In the genomic region with DNA sequence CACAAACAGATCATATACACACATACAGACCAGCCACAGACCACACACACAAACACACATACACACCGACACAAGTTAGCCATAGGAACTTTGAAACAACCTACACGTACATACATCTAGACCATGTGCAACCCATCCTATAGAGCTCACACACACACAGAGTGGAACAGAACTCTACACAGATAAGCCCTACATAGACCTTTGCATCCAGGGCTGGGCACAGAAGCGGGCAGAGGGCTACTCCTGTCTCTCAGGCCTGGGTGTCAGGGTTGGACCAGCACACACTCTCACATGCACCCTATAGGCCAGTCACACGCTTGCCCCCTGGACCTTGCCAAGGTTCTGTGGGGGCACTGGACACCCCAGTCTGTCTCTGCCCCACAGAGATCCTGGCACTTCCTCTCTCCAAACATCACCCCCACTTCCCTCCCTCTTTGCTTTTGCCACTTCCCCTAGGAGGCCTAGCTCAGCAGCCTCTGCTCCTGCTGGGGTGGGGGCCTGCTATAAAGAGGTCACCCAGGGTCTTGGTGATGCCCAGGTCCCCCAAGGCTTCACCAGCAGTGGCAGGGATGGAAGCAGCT, we compare ENCODE assay signal across 7 cellular contexts. TPM values are rescaled to one million over a fixed set of nuclear protein-coding genes. Genes with fewer than 3 reads are reported as not detected.
DNase-seq lines count a peak whose midpoint lies in the region; ATAC-seq and TF ChIP-seq lines count a peak whose summit lies in the region.

No MANE protein-coding gene starts in this region.

- H3K36me3 ChIP-seq in HCT116 (ENCODE audit: control insufficient read depth in 1 of 2, insufficient read depth in 2 of 2, low read length in 2 of 2) (no peaks in the 10 kb centered on the region), RWPE2 (ENCODE audit: low read depth) (no peaks in the 10 kb centered on the region), subcutaneous abdominal adipose tissue (ENCODE audit: control insufficient read depth in 5 of 5, insufficient read depth in 5 of 5, low read length in 5 of 5) (no peaks in the 10 kb centered on the region)

- H3K9ac ChIP-seq in HCT116 (ENCODE audit: low read length) (peak overlapping the region; percentile 54), subcutaneous abdominal adipose tissue (ENCODE audit: low read length in 5 of 5) (peak overlapping the region; percentile 0 to 75 (median 66))

- RAD21 ChIA-PET in HCT116 (lab: Charles Lee; ENCODE audit: low non-redundant PET in 1 of 2, low total read pairs in 2 of 2, uncharacterized antibody in 2 of 2, unreplicated experiment in 2 of 2) = no interaction called here

- H3K9me3 ChIP-seq in HCT116 (ENCODE audit: control insufficient read depth in 1 of 2, insufficient read depth in 1 of 2, low read depth in 1 of 2, low read length in 2 of 2) (no peaks in the 10 kb centered on the region), RWPE2 (ENCODE audit: severe bottlenecking) (no peaks in the 10 kb centered on the region), subcutaneous abdominal adipose tissue (ENCODE audit: control insufficient read depth in 5 of 5, low read length in 5 of 5) (no peaks in the 10 kb centered on the region)

- no peaks in the 10 kb centered on the region for H3K27me3 ChIP-seq in HCT116 (ENCODE audit: insufficient read depth, low read length)
- no peaks in the 10 kb centered on the region for H3K27me3 ChIP-seq in RWPE2 (ENCODE audit: insufficient read depth, poor library complexity, severe bottlenecking)
- H3K27me3 ChIP-seq in subcutaneous abdominal adipose tissue (ENCODE audit: control insufficient read depth in 5 of 5, insufficient read depth in 4 of 5, low read length in 5 of 5) = no peaks in the 10 kb centered on the region

- no peaks in the 10 kb centered on the region for H4K20me1 ChIP-seq in HCT116 (ENCODE audit: insufficient read depth)

- H3K4me2 ChIP-seq in HCT116 (ENCODE audit: low read length) = peak overlapping the region; percentile 61

- DNase-seq in HCT116 (ENCODE audit: low read depth, low spot score) = no peak
- no peak for DNase-seq in RWPE2 (ENCODE audit: low spot score)
- peak; percentile 17 to 37 for DNase-seq in hippocampal formation (lab: John Stamatoyannopoulos, UW)
- no peak for DNase-seq in NCI-H2227 (lab: John Stamatoyannopoulos, UW; ENCODE audit: unreplicated experiment)
- DNase-seq in NCI-H187 treated with DMSO at 0.1 percent for 48 hours (lab: John Stamatoyannopoulos, UW) = no peak
- no peak for DNase-seq in AG20443 (ENCODE audit: low spot score)

- H2AFZ ChIP-seq in HCT116 (ENCODE audit: low read depth, low read length, poor library complexity, severe bottlenecking) = no peak overlapping the region

- no peak for TF ChIP-seq RAD21 in HCT116 (IDR thresholded peaks at IDR 0.05; ENCODE audit: low read depth)

- no peaks in the 10 kb centered on the region for H3K9me2 ChIP-seq in HCT116 (ENCODE audit: insufficient read depth)

- H3K4me3 ChIP-seq in HCT116 (replicated peaks in 1 of 2; ENCODE audit: low read depth in 1 of 2, low read length in 2 of 2) = no peak overlapping the region
- no peak overlapping the region for H3K4me3 ChIP-seq in RWPE2 (ENCODE audit: severe bottlenecking)
- H3K4me3 ChIP-seq in subcutaneous abdominal adipose tissue (ENCODE audit: low read depth in 1 of 5, low read length in 5 of 5) = peak overlapping the region in 4 of 5 donors; percentile 3 to 59 (median 40)

- H3K27ac ChIP-seq in HCT116 (ENCODE audit: low read depth, low read length) (peak overlapping the region; percentile 89), RWPE2 (ENCODE audit: poor library complexity, severe bottlenecking) (peak overlapping the region; percentile 99), subcutaneous abdominal adipose tissue (ENCODE audit: low read depth, low read length) (peak overlapping the region; percentile 100)

- BruUV-seq in HCT116 (replicated peaks; lab: Mats Ljungman, UMichigan) = no TSS peak

- no peak for TF ChIP-seq POLR2A in HCT116 (IDR thresholded peaks at IDR 0.05; ENCODE audit: borderline replicate concordance, extremely low read depth, insufficient read depth, insufficient read length)

- POLR2A ChIA-PET in HCT116 (lab: Charles Lee) = no interaction called here

- ATAC-seq in HCT116 (no peak), RWPE2 (ENCODE audit: low read depth) (no peak)

- intact Hi-C loops in HCT116 (cut with micrococcal nuclease) = no loop called here

- TF ChIP-seq CTCF in HCT116 (IDR thresholded peaks at IDR 0.05 in 2 of 3, conservative IDR thresholded peaks at IDR 0.05 in 1 of 3; ENCODE audit: borderline replicate concordance in 1 of 3, insufficient read depth in 1 of 3, low read depth in 2 of 3, low read length in 2 of 3) (no peak), RWPE2 (IDR thresholded peaks at IDR 0.05; ENCODE audit: poor library complexity, severe bottlenecking) (no peak)

- no peaks in the 10 kb centered on the region for H3K79me2 ChIP-seq in HCT116 (ENCODE audit: insufficient read depth, low read length)

- peaks cover 75 to 87% of the 10 kb centered on the region in 2 experiments for H3K4me1 ChIP-seq in HCT116 (ENCODE audit: control insufficient read depth in 1 of 2, insufficient read depth in 2 of 2, low read length in 2 of 2)
- H3K4me1 ChIP-seq in RWPE2 (ENCODE audit: insufficient read depth, poor library complexity, severe bottlenecking) = peaks cover 54% of the 10 kb centered on the region
- H3K4me1 ChIP-seq in subcutaneous abdominal adipose tissue (ENCODE audit: control insufficient read depth in 5 of 5, insufficient read depth in 5 of 5, low read length in 5 of 5) = peaks cover 26 to 85% (median 64%) of the 10 kb centered on the region in 5 donors

- CTCF ChIA-PET in HCT116 (lab: Charles Lee) = interaction anchor here (0.6 kb wide), 1 partner anchor 9 kb away, joined by 4 read pairs; no protein-coding TSS in a partner anchor

TF ChIP-seq in HCT116, 20 proteins besides CTCF, POLR2A, EP300 and RAD21 (continues in another document):
- no peak for TF ChIP-seq SIN3A (IDR thresholded peaks at IDR 0.05; ENCODE audit: low read depth)
- TF ChIP-seq, protein P1, sequence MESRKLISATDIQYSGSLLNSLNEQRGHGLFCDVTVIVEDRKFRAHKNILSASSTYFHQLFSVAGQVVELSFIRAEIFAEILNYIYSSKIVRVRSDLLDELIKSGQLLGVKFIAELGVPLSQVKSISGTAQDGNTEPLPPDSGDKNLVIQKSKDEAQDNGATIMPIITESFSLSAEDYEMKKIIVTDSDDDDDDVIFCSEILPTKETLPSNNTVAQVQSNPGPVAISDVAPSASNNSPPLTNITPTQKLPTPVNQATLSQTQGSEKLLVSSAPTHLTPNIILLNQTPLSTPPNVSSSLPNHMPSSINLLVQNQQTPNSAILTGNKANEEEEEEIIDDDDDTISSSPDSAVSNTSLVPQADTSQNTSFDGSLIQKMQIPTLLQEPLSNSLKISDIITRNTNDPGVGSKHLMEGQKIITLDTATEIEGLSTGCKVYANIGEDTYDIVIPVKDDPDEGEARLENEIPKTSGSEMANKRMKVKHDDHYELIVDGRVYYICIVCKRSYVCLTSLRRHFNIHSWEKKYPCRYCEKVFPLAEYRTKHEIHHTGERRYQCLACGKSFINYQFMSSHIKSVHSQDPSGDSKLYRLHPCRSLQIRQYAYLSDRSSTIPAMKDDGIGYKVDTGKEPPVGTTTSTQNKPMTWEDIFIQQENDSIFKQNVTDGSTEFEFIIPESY (IDR thresholded peaks at IDR 0.05; ENCODE audit: extremely low read depth, insufficient replicate concordance, low read length) = no peak
- no peak for TF ChIP-seq ELF1 (IDR thresholded peaks at IDR 0.05; ENCODE audit: borderline replicate concordance, low read depth)
- TF ChIP-seq JUND (IDR thresholded peaks at IDR 0.05) = no peak
- no peak for TF ChIP-seq CEBPB (IDR thresholded peaks at IDR 0.05; ENCODE audit: low read depth)
- TF ChIP-seq, protein P2, sequence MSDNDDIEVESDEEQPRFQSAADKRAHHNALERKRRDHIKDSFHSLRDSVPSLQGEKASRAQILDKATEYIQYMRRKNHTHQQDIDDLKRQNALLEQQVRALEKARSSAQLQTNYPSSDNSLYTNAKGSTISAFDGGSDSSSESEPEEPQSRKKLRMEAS (IDR thresholded peaks at IDR 0.05) = no peak
- TF ChIP-seq, protein P3, sequence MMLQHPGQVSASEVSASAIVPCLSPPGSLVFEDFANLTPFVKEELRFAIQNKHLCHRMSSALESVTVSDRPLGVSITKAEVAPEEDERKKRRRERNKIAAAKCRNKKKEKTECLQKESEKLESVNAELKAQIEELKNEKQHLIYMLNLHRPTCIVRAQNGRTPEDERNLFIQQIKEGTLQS (IDR thresholded peaks at IDR 0.05) = no peak
- TF ChIP-seq EGR1 (IDR thresholded peaks at IDR 0.05; ENCODE audit: low read depth) = no peak
- no peak for TF ChIP-seq EZH2phosphoT487 (IDR thresholded peaks at IDR 0.05; ENCODE audit: borderline replicate concordance)
- no peak for TF ChIP-seq YY1 (IDR thresholded peaks at IDR 0.05; ENCODE audit: extremely low read depth, insufficient replicate concordance, low read depth, low read length)
- no peak for TF ChIP-seq SRF (IDR thresholded peaks at IDR 0.05; ENCODE audit: low read depth)
- no peak for TF ChIP-seq CBX3 (IDR thresholded peaks at IDR 0.05; ENCODE audit: low read depth)

RNA-seq across cellular contexts. Expression of a gene that starts 5.8 kb away (rescaled TPM):
- 194 TPM for total RNA-seq in HCT116 (2021; ENCODE audit: unreplicated experiment)
- polyA plus RNA-seq in HCT116 (2012) = 215 and 264 TPM in 2 replicates

RNA-seq across cellular contexts. Expression of a gene that starts 10.2 kb away (rescaled TPM):
- total RNA-seq in HCT116 (2021; ENCODE audit: unreplicated experiment) = 96.3 TPM
- 89.0 and 96.2 TPM in 2 replicates for polyA plus RNA-seq in HCT116 (2012)

RNA-seq across cellular contexts. Expression of a gene that starts 16.1 kb away (rescaled TPM):
- 387 TPM for total RNA-seq in HCT116 (2021; ENCODE audit: unreplicated experiment)
- 529 and 594 TPM in 2 replicates for polyA plus RNA-seq in HCT116 (2012)

RNA-seq across cellular contexts. Expression of a gene that starts 16.3 kb away (rescaled TPM):
- 33.3 TPM for total RNA-seq in HCT116 (2021; ENCODE audit: unreplicated experiment)
- polyA plus RNA-seq in HCT116 (2012) = 22.1 and 29.4 TPM in 2 replicates

RNA-seq across cellular contexts. Expression of a gene that starts 20.9 kb away (rescaled TPM):
- total RNA-seq in HCT116 (2021; ENCODE audit: unreplicated experiment) = 54.5 TPM
- 71.2 and 79.4 TPM in 2 replicates for polyA plus RNA-seq in HCT116 (2012)

Comparison
In these comparisons a context has a peak if more than half of its experiments do, and no peak if none do; other contexts are left out.
1. DNase-seq: peak in hippocampal formation (2 of 2); none in HCT116 (single experiment), RWPE2 (single experiment), NCI-H2227 (single experiment), NCI-H187 treated with DMSO at 0.1 percent for 48 hours (single experiment) and AG20443 (single experiment).
2. H3K4me3 ChIP-seq: peak in subcutaneous abdominal adipose tissue (4 of 5); none in HCT116 (0 of 2) and RWPE2 (single experiment).
3. Peak in every context shown above with its lines, with median percentiles within 50 percentile points of each other: H3K27ac ChIP-seq.